ENCODE assay signal across 1 cellular context in genomic region chr9:127968046-127968445, GRCh38.
TF ChIP-seq lines count a peak whose summit lies in the region.

No MANE protein-coding gene starts in this region.

TF ChIP-seq in endothelial cell of umbilical vein, 7 proteins besides CTCF, POLR2A, EP300 and RAD21:
- no peak for TF ChIP-seq JUN (IDR thresholded peaks at IDR 0.05; ENCODE audit: borderline replicate concordance, insufficient read depth, insufficient read length, low read depth)
- TF ChIP-seq MAX (IDR thresholded peaks at IDR 0.05; ENCODE audit: insufficient read depth, insufficient read length), result no peak
- TF ChIP-seq MYC (IDR thresholded peaks at IDR 0.05; ENCODE audit: low read depth, low read length), result no peak
